ENCODE assay signal across 17 cellular contexts in the genomic region with DNA sequence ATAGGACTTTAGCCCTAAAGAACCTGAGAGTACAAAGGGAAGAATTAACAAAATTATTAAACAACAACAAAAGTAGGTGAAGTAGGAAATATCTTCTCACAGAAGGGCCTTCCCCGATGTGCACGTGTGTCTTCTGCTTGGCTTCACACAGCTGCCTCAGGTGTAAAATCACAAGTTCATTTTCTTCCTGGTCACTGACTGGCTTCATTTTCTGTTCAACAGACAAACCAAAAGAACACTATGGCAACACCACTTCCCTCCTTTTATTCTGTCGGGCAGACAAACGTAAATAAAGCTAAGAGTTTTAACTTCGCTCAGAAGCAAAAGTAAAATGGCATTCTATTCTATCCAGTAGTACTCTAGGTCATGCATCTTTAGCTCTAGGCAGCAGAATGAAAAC.
DNase-seq lines count a peak whose midpoint lies in the region; ATAC-seq lines count a peak whose summit lies in the region.
"Had no signal": no experiment of that assay in that cellular context is flagged by ENCODE, and none has a peak within 500 bp of the region (broad histone marks: within the 10 kb centered on the region; RNA-seq: fewer than 3 reads in every experiment).

No MANE protein-coding gene starts in this region.

- no peak overlapping the region for H3K4me3 ChIP-seq in CD8-positive, alpha-beta memory T cell (ENCODE audit: low read length)
- H3K4me3 ChIP-seq: prostate gland, SK-N-MC had no signal

- H3K4me3 Mint-ChIP-seq in CD8-positive, alpha-beta memory T cell: no peak overlapping the region
- H3K4me3 Mint-ChIP-seq: stimulated activated naive CD8-positive, alpha-beta T cell treated with anti-CD3 and anti-CD28 coated beads, Interleukin-15, amount 100 ng/mL, for 72 hours had no signal

- no peaks in the 10 kb centered on the region for H3K9me3 Mint-ChIP-seq in CD8-positive, alpha-beta memory T cell
- H3K9me3 Mint-ChIP-seq: stimulated activated naive CD8-positive, alpha-beta T cell treated with anti-CD3 and anti-CD28 coated beads, Interleukin-15, amount 100 ng/mL, for 72 hours had no signal

- H3K27ac ChIP-seq in CD8-positive, alpha-beta memory T cell (ENCODE audit: low read depth, low read length): no peak overlapping the region
- H3K27ac ChIP-seq: prostate gland, SK-N-MC had no signal

- H3K4me1 Mint-ChIP-seq in CD8-positive, alpha-beta memory T cell: no peaks in the 10 kb centered on the region
- H3K4me1 Mint-ChIP-seq: stimulated activated naive CD8-positive, alpha-beta T cell treated with anti-CD3 and anti-CD28 coated beads, Interleukin-15, amount 100 ng/mL, for 72 hours had no signal

- no peak overlapping the region for H3K27ac Mint-ChIP-seq in CD8-positive, alpha-beta memory T cell
- H3K27ac Mint-ChIP-seq: stimulated activated naive CD8-positive, alpha-beta T cell treated with anti-CD3 and anti-CD28 coated beads, Interleukin-15, amount 100 ng/mL, for 72 hours had no signal

- no peaks in the 10 kb centered on the region for H3K36me3 Mint-ChIP-seq in CD8-positive, alpha-beta memory T cell

- ATAC-seq in GM18511 (IDR thresholded peaks at IDR 0.05; ENCODE audit: unreplicated experiment) (peak; percentile 77), GM21423 (IDR thresholded peaks at IDR 0.05; ENCODE audit: unreplicated experiment) (peak; percentile 88), HG02973 (IDR thresholded peaks at IDR 0.05; ENCODE audit: unreplicated experiment) (peak; percentile 80), HG03571 (IDR thresholded peaks at IDR 0.05; ENCODE audit: unreplicated experiment) (peak; percentile 79)
- ATAC-seq: stimulated activated naive CD8-positive, alpha-beta T cell treated with anti-CD3 and anti-CD28 coated beads, Interleukin-15, amount 100 ng/mL, for 72 hours had no signal

- DNase-seq in RPMI8226 (no peak), OCI-M2 (lab: John Stamatoyannopoulos, UW; ENCODE audit: unreplicated experiment) (no peak), HuH-7 (ENCODE audit: low spot score) (no peak)
- no peak for DNase-seq in CD8-positive, alpha-beta memory T cell
- DNase-seq: activated T-cell treated with anti-CD3 and anti-CD28 coated beads, Interleukin-2, amount 50 U/mL, for 1 hour; cortex of kidney; Kasumi-1; midbrain; NCI-H2029; stimulated activated CD4-positive, alpha-beta T cell treated with anti-CD3 and anti-CD28 coated beads, Interleukin-1b, Interleukin-23, amount 100 ng/mL, for 48 hours; stimulated activated naive CD8-positive, alpha-beta T cell treated with anti-CD3 and anti-CD28 coated beads, Interleukin-15, amount 100 ng/mL, for 72 hours had no signal

- CTCF ChIA-PET in CD8-positive, alpha-beta memory T cell (lab: Charles Lee): interaction anchor here (1.6 to 1.7 kb wide), 2 partner anchors 10 to 13 kb away, joined by 3 to 5 read pairs; no protein-coding TSS in a partner anchor

- H3K36me3 ChIP-seq in CD8-positive, alpha-beta memory T cell (ENCODE audit: insufficient read depth, low read length): no peaks in the 10 kb centered on the region
- H3K36me3 ChIP-seq: prostate gland had no signal

- no peaks in the 10 kb centered on the region for H3K4me1 ChIP-seq in CD8-positive, alpha-beta memory T cell (ENCODE audit: insufficient read depth, low read length)
- H3K4me1 ChIP-seq: prostate gland had no signal

- no peaks in the 10 kb centered on the region for H3K9me3 ChIP-seq in CD8-positive, alpha-beta memory T cell (ENCODE audit: low read length)
- H3K9me3 ChIP-seq: prostate gland had no signal

- peaks cover 2 to 4% of the 10 kb centered on the region in 2 donors for H3K27me3 Mint-ChIP-seq in CD8-positive, alpha-beta memory T cell
- H3K27me3 Mint-ChIP-seq: stimulated activated naive CD8-positive, alpha-beta T cell treated with anti-CD3 and anti-CD28 coated beads, Interleukin-15, amount 100 ng/mL, for 72 hours had no signal

- no peaks in the 10 kb centered on the region for H3K27me3 ChIP-seq in CD8-positive, alpha-beta memory T cell (ENCODE audit: insufficient read depth, low read length, poor library complexity, severe bottlenecking)

- POLR2A ChIA-PET in CD8-positive, alpha-beta memory T cell (lab: Charles Lee): no interaction called here
